In genomic region chr3:113947372-113948014, GRCh38 we compare ENCODE assay signal across 8 cellular contexts. TPM values are rescaled to one million over a fixed set of nuclear protein-coding genes. Genes with fewer than 3 reads are reported as not detected.
DNase-seq lines count a peak whose midpoint lies in the region; ATAC-seq and TF ChIP-seq lines count a peak whose summit lies in the region.

ZDHHC23 (plus strand) TSS chr3:113948013; CDS start chr3:113948803, 790 bp downstream.

- H2AFZ ChIP-seq in SU-DHL-6 (ENCODE audit: low read depth, low read length, severe bottlenecking): peak within 1 kb of the TSS; percentile 89

- H3K4me2 ChIP-seq in SU-DHL-6 (ENCODE audit: low read depth, low read length, poor library complexity, severe bottlenecking): peak within 1 kb of the TSS; percentile 81

- H3K9ac ChIP-seq in SU-DHL-6 (ENCODE audit: low read length): peak within 1 kb of the TSS; percentile 66

- H3K9me3 ChIP-seq in SU-DHL-6 (ENCODE audit: insufficient read depth, low read length): no peaks in the 10 kb centered on the region
- no peaks in the 10 kb centered on the region for H3K9me3 ChIP-seq in adrenal gland (replicated peaks in 1 of 3)
- H3K9me3 ChIP-seq in left ventricle myocardium inferior (replicated peaks): no peaks in the 10 kb centered on the region
- H3K9me3 ChIP-seq in uterus: no peaks in the 10 kb centered on the region

- H3K4me3 ChIP-seq in SU-DHL-6 (ENCODE audit: insufficient read depth, low read length, poor library complexity, severe bottlenecking) (peak within 1 kb of the TSS; percentile 68), adrenal gland (peak within 1 kb of the TSS; percentile 22 to 74 (median 39)), left ventricle myocardium inferior (peak within 1 kb of the TSS; percentile 89), uterus (peak within 1 kb of the TSS; percentile 52 to 60)

- intact Hi-C loops in adrenal gland (cut with DNase I): no loop called here
- intact Hi-C loops in left ventricle myocardium inferior (cut with micrococcal nuclease): no loop called here
- intact Hi-C loops in uterus (cut with DNase I; ENCODE audit: low total_unique reads): no loop called here

- H3K4me1 ChIP-seq in adrenal gland (replicated peaks in 1 of 2) (peaks cover 6 to 8% of the 10 kb centered on the region in 2 donors), left ventricle myocardium inferior (peaks cover 17% of the 10 kb centered on the region), uterus (no peaks in the 10 kb centered on the region)

- 0% methylated on average over 7 to 80 of the region's 80 CpGs for WGBS in adrenal gland, 4 donors

- H4K20me1 ChIP-seq in SU-DHL-6 (ENCODE audit: low read depth, low read length): no peaks in the 10 kb centered on the region

- H3K36me3 ChIP-seq in SU-DHL-6 (ENCODE audit: low read length) (no peaks in the 10 kb centered on the region), adrenal gland (replicated peaks in 1 of 2) (no peaks in the 10 kb centered on the region), left ventricle myocardium inferior (no peaks in the 10 kb centered on the region), uterus (no peaks in the 10 kb centered on the region)

- H3K9me2 ChIP-seq in SU-DHL-6 (replicated peaks; ENCODE audit: insufficient read depth, low read length): no peaks in the 10 kb centered on the region

- no peaks in the 10 kb centered on the region; the same call in 1 of the 2 replicates for H3K79me2 ChIP-seq in SU-DHL-6 (ENCODE audit: insufficient read depth, low read length)

- TF ChIP-seq POLR2A in adrenal gland (IDR thresholded peaks at IDR 0.05) (no peak), uterus (IDR thresholded peaks at IDR 0.05) (peak in 1 of 2 donors; percentile 26)

- H3K27ac ChIP-seq in SU-DHL-6 (ENCODE audit: low read depth, low read length): peak within 1 kb of the TSS; percentile 32
- peak within 1 kb of the TSS in 2 of 5 donors; percentile 39 to 73 for H3K27ac ChIP-seq in adrenal gland
- peak within 1 kb of the TSS; percentile 50 for H3K27ac ChIP-seq in left ventricle myocardium inferior (replicated peaks)
- peak within 1 kb of the TSS; percentile 31 to 71 for H3K27ac ChIP-seq in uterus

- DNase-seq in GM10266 (ENCODE audit: extremely low spot score) (peak; percentile 85), NCI-H1092 (lab: John Stamatoyannopoulos, UW) (peak; percentile 42), adrenal gland (peak; percentile 72 to 87 (median 75)), left ventricle myocardium inferior (peak; percentile 66), putamen (ENCODE audit: low spot score) (peak; percentile 38), uterus (peak; percentile 57 to 70)

- ATAC-seq in HG02588 (IDR thresholded peaks at IDR 0.05; ENCODE audit: unreplicated experiment): peak; percentile 81

- no peak for TF ChIP-seq CTCF in GM10266 (IDR thresholded peaks at IDR 0.05; ENCODE audit: control insufficient read depth, insufficient read depth, low read depth, missing control alignments)
- no peak for TF ChIP-seq CTCF in SU-DHL-6 (IDR thresholded peaks at IDR 0.05; ENCODE audit: insufficient read depth, low read length, poor library complexity, severe bottlenecking)
- TF ChIP-seq CTCF in adrenal gland (IDR thresholded peaks at IDR 0.05): no peak
- peak; percentile 9 for TF ChIP-seq CTCF in left ventricle myocardium inferior (IDR thresholded peaks at IDR 0.05; ENCODE audit: borderline replicate concordance)
- TF ChIP-seq CTCF in uterus (IDR thresholded peaks at IDR 0.05): no peak

- H3F3A ChIP-seq in SU-DHL-6 (ENCODE audit: insufficient read depth): peaks cover 23% of the 10 kb centered on the region

- no peaks in the 10 kb centered on the region for H3K27me3 ChIP-seq in SU-DHL-6 (ENCODE audit: low read length)
- no peaks in the 10 kb centered on the region for H3K27me3 ChIP-seq in adrenal gland
- H3K27me3 ChIP-seq in left ventricle myocardium inferior (ENCODE audit: low read depth): no peaks in the 10 kb centered on the region
- H3K27me3 ChIP-seq in uterus: no peaks in the 10 kb centered on the region

RNA-seq across cellular contexts. Expression of gene ZDHHC23, which starts in this region (rescaled TPM):
- total RNA-seq in adrenal gland: 1 to 10 TPM in 7 of 8 donors, under 1 TPM in 1; 0.24 to 4.2 (median 1.9) TPM
- 1 to 10 TPM in 1 of 3 donors, under 1 TPM in 2; 0.72 to 2.3 (median 0.74) TPM for polyA plus RNA-seq in adrenal gland
- total RNA-seq in left ventricle myocardium inferior: 2.7 TPM
- total RNA-seq in uterus: 10 to 100 TPM in 1 of 4 donors, 1 to 10 TPM in 2, under 1 TPM in 1; 0.29 to 10.8 (median 4.9) TPM

Comparison
In these comparisons a context has a peak if more than half of its experiments do, and no peak if none do; other contexts are left out.
1. H3K4me3 ChIP-seq: peak in every context shown above with its lines; median percentile 89 in left ventricle myocardium inferior; 68 in SU-DHL-6; 56 in uterus; 39 in adrenal gland.